In the genomic region with DNA sequence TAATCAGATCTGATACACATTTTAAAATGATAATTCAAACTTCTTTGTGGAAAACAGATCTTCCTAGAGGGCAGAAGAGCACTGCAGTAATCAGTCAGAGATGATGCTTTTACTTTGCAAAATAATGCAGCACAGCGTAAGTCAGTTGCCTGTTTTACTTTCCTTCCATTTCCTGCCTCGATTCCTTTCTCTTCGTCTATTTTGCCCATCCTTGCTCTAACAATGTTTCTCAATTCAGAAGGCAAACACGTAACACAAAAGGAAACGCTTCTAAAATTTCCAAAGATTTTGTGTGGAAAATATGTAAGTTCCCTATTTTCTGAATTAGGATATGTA, we compare ENCODE assay signal across 2 cellular contexts.
TF ChIP-seq lines count a peak whose summit lies in the region.

No MANE protein-coding gene starts in this region.

TF ChIP-seq in IMR-90, 13 proteins besides CTCF, POLR2A, EP300 and RAD21:
- TF ChIP-seq RFX5 (IDR thresholded peaks at IDR 0.05; ENCODE audit: low read depth, low read length) = no peak
- no peak for TF ChIP-seq SMC3 (IDR thresholded peaks at IDR 0.05; ENCODE audit: low read depth, low read length)
- no peak for TF ChIP-seq MXI1 (IDR thresholded peaks at IDR 0.05; ENCODE audit: borderline replicate concordance, low read depth, low read length)
- TF ChIP-seq MAFK (IDR thresholded peaks at IDR 0.05; ENCODE audit: low read depth, low read length) = no peak
- no peak for TF ChIP-seq NFE2L2 (IDR thresholded peaks at IDR 0.05; ENCODE audit: low read depth, low read length)
- no peak for TF ChIP-seq BHLHE40 (IDR thresholded peaks at IDR 0.05; ENCODE audit: low read depth, low read length)
- TF ChIP-seq, protein P1, sequence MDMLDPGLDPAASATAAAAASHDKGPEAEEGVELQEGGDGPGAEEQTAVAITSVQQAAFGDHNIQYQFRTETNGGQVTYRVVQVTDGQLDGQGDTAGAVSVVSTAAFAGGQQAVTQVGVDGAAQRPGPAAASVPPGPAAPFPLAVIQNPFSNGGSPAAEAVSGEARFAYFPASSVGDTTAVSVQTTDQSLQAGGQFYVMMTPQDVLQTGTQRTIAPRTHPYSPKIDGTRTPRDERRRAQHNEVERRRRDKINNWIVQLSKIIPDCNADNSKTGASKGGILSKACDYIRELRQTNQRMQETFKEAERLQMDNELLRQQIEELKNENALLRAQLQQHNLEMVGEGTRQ (IDR thresholded peaks at IDR 0.05; ENCODE audit: low read depth, low read length) = no peak
- TF ChIP-seq RCOR1 (IDR thresholded peaks at IDR 0.05; ENCODE audit: insufficient replicate concordance, low read length) = no peak

TF ChIP-seq in endothelial cell of umbilical vein, 7 proteins besides CTCF, POLR2A, EP300 and RAD21:
- TF ChIP-seq POLR2AphosphoS5 (IDR thresholded peaks at IDR 0.05; ENCODE audit: insufficient read depth, low read depth, low read length) (no peak), JUN (IDR thresholded peaks at IDR 0.05; ENCODE audit: borderline replicate concordance, insufficient read depth, insufficient read length, low read depth) (no peak), GATA2 (IDR thresholded peaks at IDR 0.05; ENCODE audit: insufficient read depth, insufficient read length, low read depth, low read length) (no peak), MYC (IDR thresholded peaks at IDR 0.05; ENCODE audit: low read depth, low read length) (no peak), EZH2 (IDR thresholded peaks at IDR 0.05; ENCODE audit: borderline replicate concordance, low read depth, low read length, severe bottlenecking) (no peak)
